8 cellular contexts compared by ENCODE assay signal in the genomic region with DNA sequence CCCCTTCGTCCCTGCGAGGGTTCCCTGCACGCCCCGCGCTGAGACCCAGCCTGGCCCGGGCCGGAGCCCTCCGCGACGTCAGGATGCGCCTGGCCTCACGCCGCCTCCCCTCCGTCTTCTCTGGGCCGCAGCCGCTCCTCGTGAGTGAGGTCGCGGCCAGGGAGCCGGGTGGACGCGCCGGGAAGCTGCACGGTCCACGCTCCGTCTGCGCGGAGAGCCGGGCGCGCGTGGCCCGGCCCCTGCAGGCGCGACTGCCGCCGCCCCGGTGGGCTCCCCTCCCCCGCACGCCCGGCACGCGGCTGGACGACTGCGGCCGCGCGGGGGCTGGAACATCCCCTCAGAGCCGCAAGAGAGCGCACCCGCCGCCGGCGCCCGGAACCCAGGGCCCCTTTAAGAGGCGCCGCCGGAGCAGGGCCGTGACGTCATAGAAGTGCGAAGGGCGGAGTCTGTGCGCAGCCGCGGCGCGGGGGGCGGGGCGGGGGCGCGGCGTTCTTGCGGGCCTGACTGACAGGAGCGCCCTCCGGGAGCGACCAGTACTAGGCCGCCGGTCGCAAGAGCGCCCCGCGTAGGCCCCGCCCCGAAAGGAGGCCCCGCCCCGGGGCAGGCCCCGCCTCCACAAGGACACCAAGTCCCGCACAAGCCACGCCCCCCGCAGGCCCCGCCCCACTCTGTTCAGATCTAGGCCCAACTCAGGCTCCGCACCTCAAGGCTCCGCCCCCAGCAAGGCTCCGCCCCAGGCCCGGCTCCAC. TPM values are rescaled to one million over a fixed set of nuclear protein-coding genes. Genes with fewer than 3 reads are reported as not detected.
DNase-seq lines count a peak whose midpoint lies in the region; ATAC-seq, FAIRE-seq and TF ChIP-seq lines count a peak whose summit lies in the region.

No MANE protein-coding gene starts in this region.

- H3K79me2 ChIP-seq in endothelial cell of umbilical vein (ENCODE audit: control insufficient read depth, insufficient read depth, low read length): peaks cover 27% of the 10 kb centered on the region

- H3K9me3 ChIP-seq in Caco-2 (no peaks in the 10 kb centered on the region), endothelial cell of umbilical vein (replicated peaks; ENCODE audit: control insufficient read depth, insufficient read depth, low read length) (no peaks in the 10 kb centered on the region)

- H3K27me3 Mint-ChIP-seq in Caco-2 (ENCODE audit: insufficient read depth, unreplicated experiment): no peaks in the 10 kb centered on the region

- dilution Hi-C loops in endothelial cell of umbilical vein (cut with MboI; ENCODE audit: extremely low pct_ligation_motif_present, low sequenced_read_pairs): no loop called here

- no peaks in the 10 kb centered on the region for H3K9me1 ChIP-seq in endothelial cell of umbilical vein (replicated peaks; ENCODE audit: control insufficient read depth, extremely low read depth, insufficient read depth, low read length)

- H3K4me2 ChIP-seq in endothelial cell of umbilical vein (ENCODE audit: insufficient read depth, low read length): peak overlapping the region; percentile 75

- peak overlapping the region; percentile 86 for H2AFZ ChIP-seq in endothelial cell of umbilical vein (ENCODE audit: low read depth, low read length)

- peak in 1 of 2 experiments; percentile 41 for TF ChIP-seq CTCF in Caco-2 (IDR thresholded peaks at IDR 0.05; ENCODE audit: insufficient read depth in 1 of 2, low read depth in 1 of 2, low read length in 1 of 2, severe bottlenecking in 1 of 2, unreplicated experiment in 1 of 2)
- peak in 1 of 2 donors; percentile 38 for TF ChIP-seq CTCF in endothelial cell of umbilical vein (IDR thresholded peaks at IDR 0.05; ENCODE audit: extremely low read depth in 1 of 2, insufficient read depth in 1 of 2, low read depth in 1 of 2, low read length in 2 of 2)

- peak; percentile 93 for FAIRE-seq in endothelial cell of umbilical vein (lab: Jason Lieb, UNC)

- H3K9me3 Mint-ChIP-seq in Caco-2 (ENCODE audit: unreplicated experiment): no peaks in the 10 kb centered on the region

- BruUV-seq in Caco-2 (replicated peaks; lab: Mats Ljungman, UMichigan) (no TSS peak), endothelial cell of umbilical vein (replicated peaks; lab: Mats Ljungman, UMichigan) (no TSS peak)

- peak; percentile 99 to 100 for DNase-seq in Caco-2
- peak; percentile 98 for DNase-seq in HT-29 (ENCODE audit: low spot score)
- peak; percentile 97 for DNase-seq in NOMO-1 treated with dmso at 0.1 percent for 144 hours (lab: John Stamatoyannopoulos, UW; ENCODE audit: unreplicated experiment)
- peak; percentile 100 for DNase-seq in activated CD8-positive, alpha-beta memory T cell treated with anti-CD3 and anti-CD28 coated beads, Interleukin-2, amount 50 U/mL, for 48 hours
- DNase-seq in endothelial cell of umbilical vein (ENCODE audit: low read depth, low spot score): peak; percentile 99
- DNase-seq in middle frontal gyrus (ENCODE audit: extremely low spot score, low spot score): peak; percentile 98
- peak; percentile 100 for DNase-seq in stimulated activated CD8-positive, alpha-beta memory T cell treated with anti-CD3 and anti-CD28 coated beads, Interleukin-2, amount 100 ng/mL, for 1 hour (ENCODE audit: low read depth in 2 of 2)

- peak overlapping the region; percentile 59 for H3K9ac ChIP-seq in endothelial cell of umbilical vein (replicated peaks; ENCODE audit: extremely low read depth, insufficient read depth, low read length)

- H3K27me3 ChIP-seq in Caco-2 (replicated peaks; ENCODE audit: control insufficient read depth, insufficient read depth, low read length) (no peaks in the 10 kb centered on the region), endothelial cell of umbilical vein (ENCODE audit: control insufficient read depth in 2 of 2, insufficient read depth in 2 of 2, low read length in 2 of 2) (no peaks in the 10 kb centered on the region)

- H3K36me3 Mint-ChIP-seq in Caco-2 (ENCODE audit: insufficient read depth, unreplicated experiment): peaks cover 13% of the 10 kb centered on the region

- H3K27ac Mint-ChIP-seq in Caco-2 (ENCODE audit: unreplicated experiment): peak overlapping the region; percentile 39

- intact Hi-C loops in Caco-2 (cut with micrococcal nuclease; ENCODE audit: unreplicated experiment) (loop anchor here (1.0 to 2.0 kb wide), 6 partner anchors 20 to 202 kb away; no protein-coding TSS in a partner anchor), endothelial cell of umbilical vein (cut with micrococcal nuclease) (loop anchor here (1.0 to 2.0 kb wide), 8 partner anchors 20 to 205 kb away; a partner anchor contains a TSS)

- no peaks in the 10 kb centered on the region for H3K36me3 ChIP-seq in Caco-2 (ENCODE audit: control insufficient read depth, insufficient read depth, low read length)
- no peaks in the 10 kb centered on the region for H3K36me3 ChIP-seq in endothelial cell of umbilical vein (ENCODE audit: control insufficient read depth in 2 of 2, extremely low read depth in 1 of 2, insufficient read depth in 2 of 2, low read length in 2 of 2)

- POLR2A ChIA-PET in Caco-2 (lab: Charles Lee) (no interaction called here), endothelial cell of umbilical vein (lab: Charles Lee) (no interaction called here)

- ATAC-seq in GM21360 (IDR thresholded peaks at IDR 0.05; ENCODE audit: unreplicated experiment): peak; percentile 82

- H4K20me1 ChIP-seq in endothelial cell of umbilical vein (replicated peaks; ENCODE audit: control insufficient read depth, extremely low read depth, insufficient read depth, low read length): no peaks in the 10 kb centered on the region

- peak overlapping the region; percentile 71 for H3K27ac ChIP-seq in endothelial cell of umbilical vein (ENCODE audit: insufficient read depth, low read depth, low read length)

- CTCF ChIA-PET in Caco-2 (lab: Charles Lee): interaction anchor here (0.9 kb wide), 1 partner anchor 78 kb away, joined by 5 read pairs; no protein-coding TSS in a partner anchor
- CTCF ChIA-PET in endothelial cell of umbilical vein (lab: Charles Lee): interaction anchor here (0.6 kb wide), 1 partner anchor 77 kb away, joined by 3 read pairs; no protein-coding TSS in a partner anchor

- H3K4me1 Mint-ChIP-seq in Caco-2 (ENCODE audit: low read depth, unreplicated experiment): peaks cover 28% of the 10 kb centered on the region

- H3K4me3 Mint-ChIP-seq in Caco-2 (ENCODE audit: unreplicated experiment): peak overlapping the region; percentile 87

- no peak for TF ChIP-seq POLR2A in endothelial cell of umbilical vein (IDR thresholded peaks at IDR 0.05; ENCODE audit: low read depth, low read length)

- H3K4me1 ChIP-seq in Caco-2 (peaks cover 25% of the 10 kb centered on the region), endothelial cell of umbilical vein (ENCODE audit: control insufficient read depth, extremely low read depth, insufficient read depth, low read length) (peaks cover 33% of the 10 kb centered on the region)

- peak overlapping the region; percentile 92 for H3K4me3 ChIP-seq in Caco-2 (ENCODE audit: low read depth, low read length)
- peak overlapping the region; percentile 43 to 58 (median 45) for H3K4me3 ChIP-seq in endothelial cell of umbilical vein (replicated peaks in 1 of 3; ENCODE audit: insufficient read depth in 1 of 3, low read depth in 1 of 3, low read length in 3 of 3)

TF ChIP-seq in endothelial cell of umbilical vein, 7 proteins besides CTCF, POLR2A, EP300 and RAD21:
- TF ChIP-seq FOS (IDR thresholded peaks at IDR 0.05; ENCODE audit: borderline replicate concordance, insufficient read depth, low read length): no peak
- peak; percentile 5 for TF ChIP-seq POLR2AphosphoS5 (IDR thresholded peaks at IDR 0.05; ENCODE audit: insufficient read depth, low read depth, low read length)

RNA-seq across cellular contexts. Expression of a gene that starts 0.4 kb away (rescaled TPM):
- total RNA-seq in Caco-2 (2022): 43.9 and 44.5 TPM in 2 replicates
- 18.0 and 22.7 TPM in 2 replicates for total RNA-seq in HT-29 (2014; rRNA removed; shearing (Covaris generic))
- 33.2 and 35.9 TPM in 2 replicates for total RNA-seq in endothelial cell of umbilical vein
- 21.2 and 22.9 TPM in 2 replicates for polyA plus RNA-seq in endothelial cell of umbilical vein
- polyA plus RNA-seq in endothelial cell of umbilical vein (2011; cell fraction: cytosol; rRNA removed): 20.0 and 20.6 TPM in 2 replicates
- 21.7 and 22.8 TPM in 2 replicates for polyA plus RNA-seq in endothelial cell of umbilical vein (2011; cell fraction: nucleus; rRNA removed)
- polyA plus RNA-seq in endothelial cell of umbilical vein (2012): 22.3 and 25.8 TPM in 2 replicates
- 25.2 and 25.6 TPM in 2 replicates for polyA minus RNA-seq in endothelial cell of umbilical vein
- 9.6 TPM for polyA minus RNA-seq in endothelial cell of umbilical vein (2011; cell fraction: cytosol; rRNA and poly(A)+ RNA removed)
- 22.7 and 23.2 TPM in 2 replicates for polyA minus RNA-seq in endothelial cell of umbilical vein (2011; cell fraction: nucleus; rRNA and poly(A)+ RNA removed)

Comparison
In these comparisons a context has a peak if more than half of its experiments do, and no peak if none do; other contexts are left out.
1. Peak in every context shown above with its lines: DNase-seq, ATAC-seq, H3K4me3 ChIP-seq and H3K27ac ChIP-seq.